In the genomic region with DNA sequence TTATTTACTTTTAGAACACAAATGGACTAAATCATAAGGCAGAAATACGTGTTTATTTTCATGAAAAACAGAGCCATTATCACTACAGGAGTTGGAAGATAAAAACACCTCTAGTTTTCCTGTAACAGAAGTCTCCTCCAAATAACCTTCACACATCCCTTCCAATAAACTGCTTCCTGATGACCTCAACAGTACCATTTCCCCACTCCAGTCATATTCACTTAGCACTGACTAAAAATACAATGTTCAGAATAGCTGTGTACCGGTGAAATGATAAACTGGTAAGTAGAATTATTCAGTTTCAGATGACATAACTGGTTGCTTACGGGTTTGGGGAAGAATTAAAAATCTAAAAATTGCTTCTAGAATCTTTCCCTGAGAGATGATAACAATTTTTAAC, we compare ENCODE assay signal across 14 cellular contexts.
A peak's percentile ranks its signal among the peaks of the same experiment; 100 is the strongest.
DNase-seq lines count a peak whose midpoint lies in the region; ATAC-seq, FAIRE-seq and TF ChIP-seq lines count a peak whose summit lies in the region.
"Had no signal": no experiment of that assay in that cellular context is flagged by ENCODE, and none has a peak within 500 bp of the region (broad histone marks: within the 10 kb centered on the region; RNA-seq: fewer than 3 reads in every experiment).

No MANE protein-coding gene starts in this region.

- H3K27ac ChIP-seq in SU-DHL-6 (ENCODE audit: low read depth, low read length) = peak overlapping the region; percentile 95
- peak overlapping the region in 8 of 10 donors; percentile 20 to 64 (median 49) for H3K27ac ChIP-seq in heart right ventricle
- H3K27ac ChIP-seq in pancreas = no peak overlapping the region

- 44 to 48% methylated on average over 3 of the region's 3 CpGs for WGBS in heart right ventricle, 2 donors
- 52 to 60% methylated on average over 3 of the region's 3 CpGs for WGBS in pancreas, 2 donors

- FAIRE-seq in pancreas (lab: Jason Lieb, UNC) = no peak
- FAIRE-seq: HTR-8/SVneo, RCC 7860 had no signal

- no peaks in the 10 kb centered on the region for H3K79me2 ChIP-seq in SU-DHL-6 (ENCODE audit: insufficient read depth, low read length)

- H4K20me1 ChIP-seq in SU-DHL-6 (ENCODE audit: low read depth, low read length) = no peaks in the 10 kb centered on the region

- no peaks in the 10 kb centered on the region for H3K27me3 ChIP-seq in SU-DHL-6 (ENCODE audit: low read length)
- no peaks in the 10 kb centered on the region for H3K27me3 ChIP-seq in heart right ventricle
- H3K27me3 ChIP-seq in pancreas = no peaks in the 10 kb centered on the region

- H3K4me3 ChIP-seq in SU-DHL-6 (ENCODE audit: insufficient read depth, low read length, poor library complexity, severe bottlenecking) = peak overlapping the region; percentile 33
- H3K4me3 ChIP-seq in heart right ventricle = no peak overlapping the region
- no peak overlapping the region for H3K4me3 ChIP-seq in pancreas

- H3K36me3 ChIP-seq in SU-DHL-6 (ENCODE audit: low read length) = peaks cover 47% of the 10 kb centered on the region
- H3K36me3 ChIP-seq in heart right ventricle = peaks cover 0 to 48% (median 0%) of the 10 kb centered on the region in 9 donors
- H3K36me3 ChIP-seq in pancreas = peaks cover 0 to 6% (median 2%) of the 10 kb centered on the region in 3 donors

- DNase-seq in NCI-H69 (lab: John Stamatoyannopoulos, UW) (peak; percentile 53), heart right ventricle (no peak), pancreas (no peak), sciatic nerve (ENCODE audit: low spot score) (no peak), SIG-M5 treated with dmso at 0.1 percent for 504 hours (lab: John Stamatoyannopoulos, UW; ENCODE audit: unreplicated experiment) (no peak), NCI-H524 treated with DMSO at 0.1 percent for 48 hours (lab: John Stamatoyannopoulos, UW) (no peak)
- DNase-seq: CD8-positive, alpha-beta memory T cell; NCI-H2107; NCI-H446; NCI-H774; SIG-M5 had no signal

- H3K4me1 ChIP-seq in heart right ventricle (peaks cover 0 to 14% (median 3%) of the 10 kb centered on the region in 9 donors), pancreas (no peaks in the 10 kb centered on the region)

- no peak for TF ChIP-seq CTCF in SU-DHL-6 (IDR thresholded peaks at IDR 0.05; ENCODE audit: insufficient read depth, low read length, poor library complexity, severe bottlenecking)
- TF ChIP-seq CTCF in heart right ventricle (IDR thresholded peaks at IDR 0.05) = no peak
- no peak for TF ChIP-seq CTCF in pancreas (IDR thresholded peaks at IDR 0.05)

- peak overlapping the region; percentile 50 for H3K9ac ChIP-seq in SU-DHL-6 (ENCODE audit: low read length)

- intact Hi-C loops in heart right ventricle (cut with DNase I) = no loop called here
- intact Hi-C loops in pancreas (cut with DNase I) = no loop called here
- intact Hi-C loops in sciatic nerve (cut with DNase I) = no loop called here

- H3K9me2 ChIP-seq in SU-DHL-6 (replicated peaks; ENCODE audit: insufficient read depth, low read length) = no peaks in the 10 kb centered on the region

- no peak overlapping the region for H2AFZ ChIP-seq in SU-DHL-6 (ENCODE audit: low read depth, low read length, severe bottlenecking)

- H3F3A ChIP-seq in SU-DHL-6 (ENCODE audit: insufficient read depth) = peaks cover 58% of the 10 kb centered on the region

- ATAC-seq in heart right ventricle = peak in 6 of 8 donors; percentile 67 to 97 (median 86)
- ATAC-seq in pancreas = peak; percentile 43 to 57 (median 52)
- ATAC-seq in sciatic nerve = no peak

- peak overlapping the region; percentile 89 for H3K4me2 ChIP-seq in SU-DHL-6 (ENCODE audit: low read depth, low read length, poor library complexity, severe bottlenecking)

- peaks cover 6% of the 10 kb centered on the region; the same call in 1 of the 2 replicates for H3K9me3 ChIP-seq in SU-DHL-6 (ENCODE audit: insufficient read depth, low read length)
- H3K9me3 ChIP-seq in heart right ventricle = peaks cover 0 to 16% (median 6%) of the 10 kb centered on the region in 11 donors
- H3K9me3 ChIP-seq in pancreas = no peaks in the 10 kb centered on the region

Comparison
In these comparisons a context has a peak if more than half of its experiments do, and no peak if none do; other contexts are left out.
1. H3K27ac ChIP-seq: peak in SU-DHL-6 (single experiment) and heart right ventricle (8 of 10); none in pancreas (0 of 4).